Comparison of ENCODE assay signal across 8 cellular contexts in genomic region chr4:1723131-1723801, GRCh38. TPM values are rescaled to one million over a fixed set of nuclear protein-coding genes. Genes with fewer than 3 reads are reported as not detected.
A peak's percentile ranks its signal among the peaks of the same experiment; 100 is the strongest.
DNase-seq lines count a peak whose midpoint lies in the region; ATAC-seq and TF ChIP-seq lines count a peak whose summit lies in the region.

No MANE protein-coding gene starts in this region.

- no peak for TF ChIP-seq POLR2A in NB4 (IDR thresholded peaks at IDR 0.05; ENCODE audit: extremely low read depth, insufficient read length)

- TF ChIP-seq CTCF in NB4 (IDR thresholded peaks at IDR 0.05; ENCODE audit: low read depth, low read length), result no peak

- H3K9me3 Mint-ChIP-seq in naive thymus-derived CD8-positive, alpha-beta T cell, result no peaks in the 10 kb centered on the region

- peak overlapping the region; percentile 96 to 100 (median 99) for H3K27ac Mint-ChIP-seq in naive thymus-derived CD8-positive, alpha-beta T cell

- peaks cover 0 to 28% (median 1%) of the 10 kb centered on the region in 3 donors for H3K36me3 Mint-ChIP-seq in naive thymus-derived CD8-positive, alpha-beta T cell

- peak overlapping the region; percentile 92 for H3K4me3 ChIP-seq in NB4 (ENCODE audit: low read depth, low read length)

- DNase-seq in CD1c-positive myeloid dendritic cell (ENCODE audit: extremely low spot score) (peak; percentile 88), NB4 (ENCODE audit: low read depth) (peak; percentile 68), nucleus accumbens (lab: John Stamatoyannopoulos, UW) (no peak), iPS-NIHi11 (ENCODE audit: low spot score) (no peak), GM19240 (ENCODE audit: insufficient read length, low spot score) (no peak), hypothalamus (lab: John Stamatoyannopoulos, UW) (no peak)
- DNase-seq in activated gamma-delta T cell treated with anti-CD3 and anti-CD28 coated beads, Interleukin-2, amount 50 U/mL, for 16 hours (ENCODE audit: low read depth), result peak; percentile 45
- peak in 8 of 10 donors; percentile 31 to 76 (median 64) for DNase-seq in naive thymus-derived CD8-positive, alpha-beta T cell

- H3K4me3 Mint-ChIP-seq in naive thymus-derived CD8-positive, alpha-beta T cell, result peak overlapping the region; percentile 84 to 95 (median 90)

- POLR2A ChIA-PET in naive thymus-derived CD8-positive, alpha-beta T cell (lab: Charles Lee), result interaction anchor here (0.7 to 9.8 kb wide), 15 partner anchors 10 to 746 kb away, joined by 3 to 124 read pairs (median 4); partner anchors contain the start of genes LETM1, NSD2, RNF4 and SLBP

- H3K27me3 Mint-ChIP-seq in naive thymus-derived CD8-positive, alpha-beta T cell, result no peaks in the 10 kb centered on the region

- H3K4me1 Mint-ChIP-seq in naive thymus-derived CD8-positive, alpha-beta T cell, result peaks cover 33 to 80% (median 73%) of the 10 kb centered on the region in 4 donors

- ATAC-seq in naive thymus-derived CD8-positive, alpha-beta T cell, result peak; percentile 10 to 24

RNA-seq across cellular contexts. Expression of gene TACC3, which starts 1.9 kb away (rescaled TPM):
- 100 to 1,000 TPM; 145 to 150 TPM for total RNA-seq in naive thymus-derived CD8-positive, alpha-beta T cell
- polyA plus RNA-seq in naive thymus-derived CD8-positive, alpha-beta T cell, result 10 to 100 TPM; 38.7 to 91.6 (median 61.2) TPM

RNA-seq across cellular contexts. Expression of gene TMEM129, which starts 2.1 kb away (rescaled TPM):
- 10 to 100 TPM; 34.0 to 35.2 TPM for total RNA-seq in naive thymus-derived CD8-positive, alpha-beta T cell
- polyA plus RNA-seq in naive thymus-derived CD8-positive, alpha-beta T cell, result 10 to 100 TPM; 26.9 to 41.7 (median 28.4) TPM

RNA-seq across cellular contexts. Expression of gene SLBP, which starts 11.1 kb away (rescaled TPM):
- total RNA-seq in naive thymus-derived CD8-positive, alpha-beta T cell, result 10 to 100 TPM; 32.5 to 33.9 TPM
- polyA plus RNA-seq in naive thymus-derived CD8-positive, alpha-beta T cell, result 10 to 100 TPM; 42.6 to 49.3 (median 46.6) TPM

RNA-seq across cellular contexts. Expression of gene FAM53A, which starts 39.2 kb away (rescaled TPM):
- 1 to 10 TPM; 1.1 to 1.3 TPM for total RNA-seq in naive thymus-derived CD8-positive, alpha-beta T cell
- polyA plus RNA-seq in naive thymus-derived CD8-positive, alpha-beta T cell, result 1 to 10 TPM in 2 of 3 donors, under 1 TPM in 1; 0.64 to 1.7 (median 1.2) TPM

Comparison
In these comparisons a context has a peak if more than half of its experiments do, and no peak if none do; other contexts are left out.
1. DNase-seq: peak in CD1c-positive myeloid dendritic cell (single experiment), NB4 (single experiment), activated gamma-delta T cell treated with anti-CD3 and anti-CD28 coated beads, Interleukin-2, amount 50 U/mL, for 16 hours (single experiment) and naive thymus-derived CD8-positive, alpha-beta T cell (8 of 10); none in nucleus accumbens (0 of 56), iPS-NIHi11 (single experiment), GM19240 (single experiment) and hypothalamus (0 of 51).